In the genomic region with DNA sequence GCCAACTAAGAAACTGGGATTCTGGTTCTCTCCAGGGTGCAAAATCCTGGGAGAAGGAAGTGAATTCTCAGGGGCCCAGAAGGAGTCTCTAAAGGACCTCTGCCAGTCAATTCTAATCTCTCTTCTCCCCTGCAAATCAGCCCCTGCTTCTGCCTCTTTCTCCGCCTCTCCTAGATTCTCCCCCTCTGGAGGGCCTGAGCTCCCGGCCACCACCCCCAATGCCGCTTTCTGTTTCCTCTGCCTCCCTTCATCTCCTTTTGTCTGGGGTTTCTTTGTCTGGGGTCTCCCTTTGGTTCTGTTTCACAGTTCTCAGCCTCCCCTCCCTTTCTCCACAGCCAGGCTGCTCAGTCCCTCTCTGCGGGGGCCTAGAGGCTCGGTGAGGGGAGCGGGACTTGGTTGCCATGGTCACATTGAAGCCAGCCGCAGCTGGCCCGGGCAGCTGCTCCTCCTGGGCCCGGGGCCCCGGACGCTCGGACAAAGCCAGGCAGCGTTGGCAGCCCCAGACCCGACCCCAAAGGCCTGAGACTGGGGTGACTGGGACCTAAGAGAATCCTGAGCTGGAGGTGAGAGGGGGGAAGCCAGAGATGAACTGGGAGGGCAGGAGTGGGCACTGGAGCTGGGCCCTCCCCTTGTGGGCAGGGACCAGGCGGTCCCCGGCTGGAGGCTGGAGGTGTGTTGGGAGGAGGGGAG, we compare ENCODE assay signal across 11 cellular contexts. TPM values are rescaled to one million over a fixed set of nuclear protein-coding genes. Genes with fewer than 3 reads are reported as not detected.
DNase-seq lines count a peak whose midpoint lies in the region; ATAC-seq and TF ChIP-seq lines count a peak whose summit lies in the region.
"Had no signal": no experiment of that assay in that cellular context is flagged by ENCODE, and none has a peak within 500 bp of the region (broad histone marks: within the 10 kb centered on the region; RNA-seq: fewer than 3 reads in every experiment).

No MANE protein-coding gene starts in this region.

- peaks cover 40% of the 10 kb centered on the region for H3K4me1 ChIP-seq in HUES64 (ENCODE audit: insufficient read depth, low read length)
- peaks cover 18 to 36% of the 10 kb centered on the region in 2 donors for H3K4me1 ChIP-seq in naive thymus-derived CD4-positive, alpha-beta T cell (ENCODE audit: control insufficient read depth in 2 of 2, insufficient read depth in 2 of 2, low read length in 2 of 2)

- H3K4me3 Mint-ChIP-seq in naive thymus-derived CD4-positive, alpha-beta T cell, result no peak overlapping the region

- intact Hi-C loops in naive thymus-derived CD4-positive, alpha-beta T cell (cut with micrococcal nuclease), result loop anchor here in 1 of 2 donors (10.0 kb wide), 1 partner anchor 266 kb away; the partner anchor contains the start of genes MRPS18B and PPP1R10

- no peaks in the 10 kb centered on the region; the same call in 1 of the 2 replicates for H3K9me3 ChIP-seq in AG04450 (ENCODE audit: control insufficient read depth, insufficient read depth, low read length)
- H3K9me3 ChIP-seq in HUES64 (ENCODE audit: insufficient read depth, low read depth, low read length), result no peaks in the 10 kb centered on the region
- no peaks in the 10 kb centered on the region for H3K9me3 ChIP-seq in naive thymus-derived CD4-positive, alpha-beta T cell (ENCODE audit: control insufficient read depth in 2 of 3, low read length in 3 of 3)

- peaks cover 28 to 52% (median 39%) of the 10 kb centered on the region in 7 donors for H3K4me1 Mint-ChIP-seq in naive thymus-derived CD4-positive, alpha-beta T cell

- POLR2A ChIA-PET in AG04450 (lab: Yijun Ruan, JAX), result no interaction called here
- POLR2A ChIA-PET in naive thymus-derived CD4-positive, alpha-beta T cell (lab: Charles Lee), result interaction anchor here (0.7 kb wide), 1 partner anchor 55 kb away, joined by 4 read pairs; no protein-coding TSS in a partner anchor

- H3K27ac ChIP-seq in AG04450 (ENCODE audit: low read depth, low read length) (peak overlapping the region; percentile 39), HUES64 (ENCODE audit: low read depth, low read length) (peak overlapping the region; percentile 88), cingulate gyrus (ENCODE audit: low read depth, low read length) (peak overlapping the region; percentile 91)
- no peak overlapping the region for H3K27ac ChIP-seq in naive thymus-derived CD4-positive, alpha-beta T cell (ENCODE audit: low read depth, low read length)

- CTCF ChIA-PET in AG04450 (lab: Charles Lee), result interaction anchor here (0.5 to 3.6 kb wide), 7 partner anchors 52 to 207 kb away, joined by 3 to 19 read pairs (median 4); no protein-coding TSS in a partner anchor
- CTCF ChIA-PET in naive thymus-derived CD4-positive, alpha-beta T cell (lab: Charles Lee), result interaction anchor here (0.9 to 12.4 kb wide), 2 partner anchors 50 to 145 kb away, joined by 6 to 172 read pairs; no protein-coding TSS in a partner anchor

- no peaks in the 10 kb centered on the region for H3K36me3 ChIP-seq in HUES64 (ENCODE audit: insufficient read depth, low read length)
- H3K36me3 ChIP-seq in naive thymus-derived CD4-positive, alpha-beta T cell (ENCODE audit: control insufficient read depth in 2 of 3, insufficient read depth in 3 of 3, low read length in 3 of 3), result no peaks in the 10 kb centered on the region

- 3% methylated on average over 16 of the region's 16 CpGs for WGBS in HUES64

- peak overlapping the region; percentile 67 for H3K9ac ChIP-seq in HUES64 (ENCODE audit: low read depth, low read length)

- peak overlapping the region in 7 of 9 donors; percentile 52 to 91 (median 75) for H3K27ac Mint-ChIP-seq in naive thymus-derived CD4-positive, alpha-beta T cell

- peaks cover 0 to 7% (median 0%) of the 10 kb centered on the region in 5 donors for H3K27me3 Mint-ChIP-seq in naive thymus-derived CD4-positive, alpha-beta T cell

- no peak for TF ChIP-seq CTCF in AG04450 (IDR thresholded peaks at IDR 0.05; ENCODE audit: low read depth, low read length)

- DNase-seq in AG04450 (ENCODE audit: low read depth, low spot score) (no peak), NCI-H187 treated with DMSO at 0.1 percent for 48 hours (lab: John Stamatoyannopoulos, UW) (no peak)
- DNase-seq in naive thymus-derived CD4-positive, alpha-beta T cell, result no peak
- DNase-seq in activated CD4-positive, alpha-beta T cell treated with anti-CD3 and anti-CD28 coated beads for 4 hours, result no peak
- DNase-seq: activated CD4-positive, alpha-beta T cell treated with anti-CD3 and anti-CD28 coated beads, Interleukin-2, amount 50 U/mL, for 4 hours; aorta had no signal

- H3K9me3 Mint-ChIP-seq in naive thymus-derived CD4-positive, alpha-beta T cell, result no peaks in the 10 kb centered on the region

- H3K27me3 ChIP-seq in AG04450 (ENCODE audit: control insufficient read depth, insufficient read depth, low read length), result no peaks in the 10 kb centered on the region
- no peaks in the 10 kb centered on the region for H3K27me3 ChIP-seq in HUES64 (ENCODE audit: insufficient read depth, low read length)
- no peaks in the 10 kb centered on the region for H3K27me3 ChIP-seq in naive thymus-derived CD4-positive, alpha-beta T cell (ENCODE audit: control insufficient read depth in 2 of 2, insufficient read depth in 2 of 2, low read length in 2 of 2)

- no peak for ATAC-seq in naive thymus-derived CD4-positive, alpha-beta T cell
- ATAC-seq in HG03378 (IDR thresholded peaks at IDR 0.05; ENCODE audit: unreplicated experiment) (no peak), GM19397 (IDR thresholded peaks at IDR 0.05; ENCODE audit: unreplicated experiment) (no peak)

- H3K4me3 ChIP-seq in AG04450 (ENCODE audit: low read depth, low read length), result no peak overlapping the region
- peak overlapping the region; percentile 72 for H3K4me3 ChIP-seq in HUES64 (ENCODE audit: low read length)
- no peak overlapping the region for H3K4me3 ChIP-seq in naive thymus-derived CD4-positive, alpha-beta T cell (ENCODE audit: low read length)

- H3K36me3 Mint-ChIP-seq in naive thymus-derived CD4-positive, alpha-beta T cell, result no peaks in the 10 kb centered on the region

RNA-seq across cellular contexts. Expression of gene DDR1, which starts 3.6 kb away (rescaled TPM):
- 9.9 and 13.3 TPM in 2 replicates for polyA plus RNA-seq in AG04450 (2011; rRNA removed)
- polyA minus RNA-seq in AG04450 (2011; rRNA and poly(A)+ RNA removed), result 22.2 and 23.1 TPM in 2 replicates
- 116 TPM for polyA plus RNA-seq in HUES64 (2013, experiment 1 of 2)
- 139 TPM for polyA plus RNA-seq in HUES64 (2013, experiment 2 of 2)
- 10 to 100 TPM; 13.7 to 23.8 (median 18.6) TPM for total RNA-seq in naive thymus-derived CD4-positive, alpha-beta T cell
- polyA plus RNA-seq in naive thymus-derived CD4-positive, alpha-beta T cell, result 1 to 10 TPM; 1.8 to 8.6 TPM

RNA-seq across cellular contexts. Expression of gene GTF2H4, which starts 27.3 kb away (rescaled TPM):
- polyA plus RNA-seq in AG04450 (2011; rRNA removed), result 31.9 and 33.0 TPM in 2 replicates
- 20.7 and 20.9 TPM in 2 replicates for polyA minus RNA-seq in AG04450 (2011; rRNA and poly(A)+ RNA removed)
- polyA plus RNA-seq in HUES64 (2013, experiment 1 of 2), result 31.2 TPM
- polyA plus RNA-seq in HUES64 (2013, experiment 2 of 2), result 24.7 TPM
- total RNA-seq in naive thymus-derived CD4-positive, alpha-beta T cell, result 10 to 100 TPM; 18.8 to 42.3 (median 32.2) TPM
- 10 to 100 TPM in 1 of 2 donors, 1 to 10 TPM in 1; 8.0 to 12.1 TPM for polyA plus RNA-seq in naive thymus-derived CD4-positive, alpha-beta T cell

RNA-seq across cellular contexts. Expression of gene VARS2, which starts 33.3 kb away (rescaled TPM):
- 10.3 and 12.2 TPM in 2 replicates for polyA plus RNA-seq in AG04450 (2011; rRNA removed)
- polyA minus RNA-seq in AG04450 (2011; rRNA and poly(A)+ RNA removed), result 19.5 and 20.0 TPM in 2 replicates
- polyA plus RNA-seq in HUES64 (2013, experiment 1 of 2), result 25.4 TPM
- 23.3 TPM for polyA plus RNA-seq in HUES64 (2013, experiment 2 of 2)
- total RNA-seq in naive thymus-derived CD4-positive, alpha-beta T cell, result 10 to 100 TPM; 22.2 to 47.3 (median 37.9) TPM
- 10 to 100 TPM; 17.1 to 18.9 TPM for polyA plus RNA-seq in naive thymus-derived CD4-positive, alpha-beta T cell

RNA-seq across cellular contexts. Expression of gene SFTA2, which starts 51.3 kb away (rescaled TPM):
- not detected in 2 replicates for polyA plus RNA-seq in AG04450 (2011; rRNA removed)
- polyA minus RNA-seq in AG04450 (2011; rRNA and poly(A)+ RNA removed), result not detected in 2 replicates
- not detected for polyA plus RNA-seq in HUES64 (2013, experiment 1 of 2)
- polyA plus RNA-seq in HUES64 (2013, experiment 2 of 2), result not detected
- total RNA-seq in naive thymus-derived CD4-positive, alpha-beta T cell, result not detected
- polyA plus RNA-seq in naive thymus-derived CD4-positive, alpha-beta T cell, result under 1 TPM in 1 of 2 donors, not detected in 1; 0.34 TPM
- total RNA-seq: aorta, myocyte had no signal
